In genomic region chr9:128439273-128439672, GRCh38 we compare ENCODE assay signal across 7 cellular contexts.
"Had no signal": no experiment of that assay in that cellular context is flagged by ENCODE, and none has a peak within 500 bp of the region (broad histone marks: within the 10 kb centered on the region; RNA-seq: fewer than 3 reads in every experiment).

No MANE protein-coding gene starts in this region.

- H3K4me3 ChIP-seq: smooth muscle cell had no signal

- H3K4me3 Mint-ChIP-seq: activated naive CD4-positive, alpha-beta T cell treated with anti-CD3 and anti-CD28 coated beads, Interleukin-2, amount 10 ng/mL, durations not matched to agents 7 days and 5 days; activated T-helper 17 cell treated with anti-CD3 and anti-CD28 coated beads, Interleukin-2, amount 50 U/mL, for 72 hours; natural killer cell; stimulated activated effector memory CD8-positive, alpha-beta T cell treated with anti-CD3 and anti-CD28 coated beads, Interleukin-12 subunit alpha, Interleukin-12 subunit beta, amount 100 ng/mL, for 72 hours; WTC11 had no signal

- H3K27ac Mint-ChIP-seq: activated naive CD4-positive, alpha-beta T cell treated with anti-CD3 and anti-CD28 coated beads, Interleukin-2, amount 10 ng/mL, durations not matched to agents 7 days and 5 days; progenitor cell of endocrine pancreas; WTC11 had no signal

- H3K9me3 Mint-ChIP-seq: activated naive CD4-positive, alpha-beta T cell treated with anti-CD3 and anti-CD28 coated beads, Interleukin-2, amount 10 ng/mL, durations not matched to agents 7 days and 5 days; activated T-helper 17 cell treated with anti-CD3 and anti-CD28 coated beads, Interleukin-2, amount 50 U/mL, for 72 hours; natural killer cell; stimulated activated effector memory CD8-positive, alpha-beta T cell treated with anti-CD3 and anti-CD28 coated beads, Interleukin-12 subunit alpha, Interleukin-12 subunit beta, amount 100 ng/mL, for 72 hours; WTC11 had no signal

- H3K36me3 Mint-ChIP-seq: activated naive CD4-positive, alpha-beta T cell treated with anti-CD3 and anti-CD28 coated beads, Interleukin-2, amount 10 ng/mL, durations not matched to agents 7 days and 5 days; natural killer cell; WTC11 had no signal

- H3K4me1 Mint-ChIP-seq: activated T-helper 17 cell treated with anti-CD3 and anti-CD28 coated beads, Interleukin-2, amount 50 U/mL, for 72 hours had no signal

- H3K27me3 Mint-ChIP-seq: activated naive CD4-positive, alpha-beta T cell treated with anti-CD3 and anti-CD28 coated beads, Interleukin-2, amount 10 ng/mL, durations not matched to agents 7 days and 5 days; activated T-helper 17 cell treated with anti-CD3 and anti-CD28 coated beads, Interleukin-2, amount 50 U/mL, for 72 hours had no signal

- H3K4me2 ChIP-seq: smooth muscle cell had no signal
